Comparison of ENCODE assay signal across 1 cellular context in the genomic region with DNA sequence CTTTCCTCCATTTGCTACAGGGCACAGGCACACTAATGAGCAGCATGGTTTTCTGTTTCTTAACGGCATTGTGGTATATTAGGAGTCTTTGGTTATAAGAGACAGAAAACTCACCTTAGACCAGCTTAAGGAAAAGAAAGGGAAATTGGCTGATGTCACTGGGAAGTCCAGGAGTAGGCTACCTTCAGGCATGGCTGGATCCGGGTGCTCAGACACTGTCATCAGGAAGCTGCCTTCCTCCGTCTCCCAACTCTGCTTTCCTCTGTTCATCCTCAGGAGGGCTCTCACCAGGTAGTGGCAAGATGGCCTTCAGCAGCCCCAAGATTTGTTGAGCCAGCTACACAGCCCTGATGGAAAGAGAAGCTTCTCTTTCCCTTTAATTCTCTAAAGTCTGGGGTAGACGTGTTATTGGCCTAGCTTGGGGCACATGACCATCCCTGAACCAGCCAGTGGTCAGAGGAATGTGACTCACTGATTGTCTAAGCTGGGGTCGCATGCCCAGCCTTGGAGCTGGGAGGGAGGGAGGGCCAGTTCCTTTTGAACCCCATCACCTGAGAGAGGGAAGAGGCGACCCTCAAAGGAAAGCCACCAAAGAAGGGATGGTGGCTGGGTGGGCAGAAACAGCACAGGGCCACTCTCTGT.
TF ChIP-seq lines count a peak whose summit lies in the region.

No MANE protein-coding gene starts in this region.

TF ChIP-seq in WTC11, 78 proteins besides CTCF, POLR2A, EP300 and RAD21 (continued from another document):
- no peak for TF ChIP-seq CREM (CRISPR knock-in tag; IDR thresholded peaks at IDR 0.05)
- no peak for TF ChIP-seq KAT7 (CRISPR knock-in tag; IDR thresholded peaks at IDR 0.05; ENCODE audit: borderline replicate concordance)
- no peak for TF ChIP-seq ZNF121 (CRISPR knock-in tag; IDR thresholded peaks at IDR 0.05)
- TF ChIP-seq, protein P1, sequence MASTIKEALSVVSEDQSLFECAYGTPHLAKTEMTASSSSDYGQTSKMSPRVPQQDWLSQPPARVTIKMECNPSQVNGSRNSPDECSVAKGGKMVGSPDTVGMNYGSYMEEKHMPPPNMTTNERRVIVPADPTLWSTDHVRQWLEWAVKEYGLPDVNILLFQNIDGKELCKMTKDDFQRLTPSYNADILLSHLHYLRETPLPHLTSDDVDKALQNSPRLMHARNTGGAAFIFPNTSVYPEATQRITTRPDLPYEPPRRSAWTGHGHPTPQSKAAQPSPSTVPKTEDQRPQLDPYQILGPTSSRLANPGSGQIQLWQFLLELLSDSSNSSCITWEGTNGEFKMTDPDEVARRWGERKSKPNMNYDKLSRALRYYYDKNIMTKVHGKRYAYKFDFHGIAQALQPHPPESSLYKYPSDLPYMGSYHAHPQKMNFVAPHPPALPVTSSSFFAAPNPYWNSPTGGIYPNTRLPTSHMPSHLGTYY (CRISPR knock-in tag; IDR thresholded peaks at IDR 0.05) = no peak
- TF ChIP-seq, protein P2, sequence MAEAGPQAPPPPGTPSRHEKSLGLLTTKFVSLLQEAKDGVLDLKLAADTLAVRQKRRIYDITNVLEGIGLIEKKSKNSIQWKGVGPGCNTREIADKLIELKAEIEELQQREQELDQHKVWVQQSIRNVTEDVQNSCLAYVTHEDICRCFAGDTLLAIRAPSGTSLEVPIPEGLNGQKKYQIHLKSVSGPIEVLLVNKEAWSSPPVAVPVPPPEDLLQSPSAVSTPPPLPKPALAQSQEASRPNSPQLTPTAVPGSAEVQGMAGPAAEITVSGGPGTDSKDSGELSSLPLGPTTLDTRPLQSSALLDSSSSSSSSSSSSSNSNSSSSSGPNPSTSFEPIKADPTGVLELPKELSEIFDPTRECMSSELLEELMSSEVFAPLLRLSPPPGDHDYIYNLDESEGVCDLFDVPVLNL (CRISPR knock-in tag; IDR thresholded peaks at IDR 0.05; ENCODE audit: borderline replicate concordance, low read depth) = no peak
- TF ChIP-seq RELA (CRISPR knock-in tag; IDR thresholded peaks at IDR 0.05; ENCODE audit: borderline replicate concordance) = no peak
- TF ChIP-seq ZNF317 (CRISPR knock-in tag; IDR thresholded peaks at IDR 0.05; ENCODE audit: borderline replicate concordance, low read depth) = no peak
- TF ChIP-seq, protein P3, sequence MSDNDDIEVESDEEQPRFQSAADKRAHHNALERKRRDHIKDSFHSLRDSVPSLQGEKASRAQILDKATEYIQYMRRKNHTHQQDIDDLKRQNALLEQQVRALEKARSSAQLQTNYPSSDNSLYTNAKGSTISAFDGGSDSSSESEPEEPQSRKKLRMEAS (CRISPR knock-in tag; IDR thresholded peaks at IDR 0.05) = no peak
- no peak for TF ChIP-seq GRHL2 (CRISPR knock-in tag; IDR thresholded peaks at IDR 0.05; ENCODE audit: insufficient replicate concordance, severe bottlenecking)
